1 cellular context compared by ENCODE assay signal in the genomic region with DNA sequence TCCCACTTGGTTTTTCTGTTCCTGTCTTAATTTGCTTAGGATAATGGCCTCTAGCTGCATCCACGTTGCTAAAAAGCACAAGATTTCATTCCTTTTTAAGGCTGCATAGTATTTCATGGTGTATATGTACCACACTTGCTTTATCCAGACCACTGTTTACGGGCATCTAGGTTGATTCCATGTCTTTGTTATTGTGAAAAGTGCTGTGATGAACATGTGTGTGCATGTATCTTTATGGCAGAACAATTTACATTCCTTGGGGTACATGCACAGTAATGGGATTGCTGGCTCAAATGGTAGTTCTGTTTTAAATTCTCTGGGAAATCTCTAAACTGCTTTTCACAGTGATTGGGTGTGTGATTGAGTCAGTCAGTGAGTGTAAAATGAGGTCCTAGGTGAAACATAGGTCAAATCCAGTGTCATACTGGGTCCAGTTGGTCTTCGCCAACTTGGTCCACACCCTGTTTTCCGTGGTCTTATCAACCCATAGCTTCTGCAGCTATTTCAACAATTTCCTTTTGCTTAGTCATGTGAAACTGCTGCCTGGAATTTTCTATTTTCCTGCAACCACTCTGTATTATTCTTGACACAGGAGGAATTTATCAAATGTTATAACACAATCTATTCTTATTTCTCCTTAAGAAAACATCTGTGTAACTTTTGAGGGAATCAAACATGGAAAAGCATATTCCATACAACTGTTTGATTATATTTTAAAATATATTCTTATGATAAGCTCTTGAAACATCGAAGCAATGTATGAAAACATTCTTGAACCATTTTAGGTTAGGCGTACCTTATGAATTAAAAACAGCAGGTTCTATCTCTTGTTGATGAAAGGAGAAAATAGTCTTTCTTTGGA.
TF ChIP-seq lines count a peak whose summit lies in the region.

No MANE protein-coding gene starts in this region.

TF ChIP-seq in K562, 482 proteins besides CTCF, POLR2A, EP300 and RAD21 (continued from another document and continues in another):
- TF ChIP-seq ARID3A (IDR thresholded peaks at IDR 0.05; ENCODE audit: borderline replicate concordance, low read depth, low read length) = peak; percentile 59; the same call in 1 of the 2 replicates
- peak in 1 of 2 experiments; percentile 34; a peak in 1 of 3 replicates for TF ChIP-seq CBX3 (IDR thresholded peaks at IDR 0.05; ENCODE audit: borderline replicate concordance in 1 of 2, low read length in 2 of 2)
- TF ChIP-seq PYGO2 (tag; IDR thresholded peaks at IDR 0.05) = no peak; the same call in 1 of the 2 replicates
- TF ChIP-seq RFX7 (CRISPR knock-in tag; IDR thresholded peaks at IDR 0.05) = no peak
- TF ChIP-seq NFE2 (IDR thresholded peaks at IDR 0.05; ENCODE audit: low read depth) = peak; percentile 99
- no peak for TF ChIP-seq FIP1L1 (IDR thresholded peaks at IDR 0.05; ENCODE audit: low read depth, low read length, poor library complexity, severe bottlenecking)
- TF ChIP-seq RBM34 (IDR thresholded peaks at IDR 0.05; ENCODE audit: borderline replicate concordance, insufficient read depth, low read length) = no peak
- no peak for TF ChIP-seq NR1H2 (CRISPR knock-in tag; IDR thresholded peaks at IDR 0.05)
- TF ChIP-seq, protein P1, sequence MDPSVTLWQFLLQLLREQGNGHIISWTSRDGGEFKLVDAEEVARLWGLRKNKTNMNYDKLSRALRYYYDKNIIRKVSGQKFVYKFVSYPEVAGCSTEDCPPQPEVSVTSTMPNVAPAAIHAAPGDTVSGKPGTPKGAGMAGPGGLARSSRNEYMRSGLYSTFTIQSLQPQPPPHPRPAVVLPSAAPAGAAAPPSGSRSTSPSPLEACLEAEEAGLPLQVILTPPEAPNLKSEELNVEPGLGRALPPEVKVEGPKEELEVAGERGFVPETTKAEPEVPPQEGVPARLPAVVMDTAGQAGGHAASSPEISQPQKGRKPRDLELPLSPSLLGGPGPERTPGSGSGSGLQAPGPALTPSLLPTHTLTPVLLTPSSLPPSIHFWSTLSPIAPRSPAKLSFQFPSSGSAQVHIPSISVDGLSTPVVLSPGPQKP (CRISPR knock-in tag; IDR thresholded peaks at IDR 0.05) = no peak
- TF ChIP-seq GATAD2A (IDR thresholded peaks at IDR 0.05) = peak; percentile 18; the same call in 1 of the 2 replicates
- peak; percentile 60 for TF ChIP-seq POLR2H (tag; IDR thresholded peaks at IDR 0.05; ENCODE audit: low read depth)
- no peak for TF ChIP-seq REST (CRISPR knock-in tag; IDR thresholded peaks at IDR 0.05; ENCODE audit: low read depth)
- peak; percentile 59; the same call in 1 of the 2 replicates for TF ChIP-seq JUN (IDR thresholded peaks at IDR 0.05; ENCODE audit: borderline replicate concordance, low read depth, low read length)
- no peak for TF ChIP-seq JUN (CRISPR knock-in tag; IDR thresholded peaks at IDR 0.05; ENCODE audit: borderline replicate concordance)
- no peak for TF ChIP-seq ATF6 (CRISPR knock-in tag; IDR thresholded peaks at IDR 0.05)
- TF ChIP-seq KLF1 (tag; IDR thresholded peaks at IDR 0.05) = peak; percentile 85
- no peak for TF ChIP-seq ZBTB1 (CRISPR knock-in tag; IDR thresholded peaks at IDR 0.05; ENCODE audit: borderline replicate concordance, low read depth)
- TF ChIP-seq LCOR (CRISPR knock-in tag; IDR thresholded peaks at IDR 0.05) = no peak
- TF ChIP-seq, protein P2, sequence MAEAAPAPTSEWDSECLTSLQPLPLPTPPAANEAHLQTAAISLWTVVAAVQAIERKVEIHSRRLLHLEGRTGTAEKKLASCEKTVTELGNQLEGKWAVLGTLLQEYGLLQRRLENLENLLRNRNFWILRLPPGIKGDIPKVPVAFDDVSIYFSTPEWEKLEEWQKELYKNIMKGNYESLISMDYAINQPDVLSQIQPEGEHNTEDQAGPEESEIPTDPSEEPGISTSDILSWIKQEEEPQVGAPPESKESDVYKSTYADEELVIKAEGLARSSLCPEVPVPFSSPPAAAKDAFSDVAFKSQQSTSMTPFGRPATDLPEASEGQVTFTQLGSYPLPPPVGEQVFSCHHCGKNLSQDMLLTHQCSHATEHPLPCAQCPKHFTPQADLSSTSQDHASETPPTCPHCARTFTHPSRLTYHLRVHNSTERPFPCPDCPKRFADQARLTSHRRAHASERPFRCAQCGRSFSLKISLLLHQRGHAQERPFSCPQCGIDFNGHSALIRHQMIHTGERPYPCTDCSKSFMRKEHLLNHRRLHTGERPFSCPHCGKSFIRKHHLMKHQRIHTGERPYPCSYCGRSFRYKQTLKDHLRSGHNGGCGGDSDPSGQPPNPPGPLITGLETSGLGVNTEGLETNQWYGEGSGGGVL (CRISPR knock-in tag; IDR thresholded peaks at IDR 0.05) = no peak
- TF ChIP-seq ZNF512 (tag; IDR thresholded peaks at IDR 0.05) = no peak
- TF ChIP-seq, protein P3, sequence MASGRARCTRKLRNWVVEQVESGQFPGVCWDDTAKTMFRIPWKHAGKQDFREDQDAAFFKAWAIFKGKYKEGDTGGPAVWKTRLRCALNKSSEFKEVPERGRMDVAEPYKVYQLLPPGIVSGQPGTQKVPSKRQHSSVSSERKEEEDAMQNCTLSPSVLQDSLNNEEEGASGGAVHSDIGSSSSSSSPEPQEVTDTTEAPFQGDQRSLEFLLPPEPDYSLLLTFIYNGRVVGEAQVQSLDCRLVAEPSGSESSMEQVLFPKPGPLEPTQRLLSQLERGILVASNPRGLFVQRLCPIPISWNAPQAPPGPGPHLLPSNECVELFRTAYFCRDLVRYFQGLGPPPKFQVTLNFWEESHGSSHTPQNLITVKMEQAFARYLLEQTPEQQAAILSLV (tag; IDR thresholded peaks at IDR 0.05) = no peak
- TF ChIP-seq THAP12 (CRISPR knock-in tag; IDR thresholded peaks at IDR 0.05) = no peak
- no peak for TF ChIP-seq LARP7 (IDR thresholded peaks at IDR 0.05)
- TF ChIP-seq MYNN (IDR thresholded peaks at IDR 0.05) = peak; percentile 63; the same call in 1 of the 2 replicates
- no peak for TF ChIP-seq MYNN (CRISPR knock-in tag; IDR thresholded peaks at IDR 0.05)
- TF ChIP-seq SMARCE1 (IDR thresholded peaks at IDR 0.05) = peak; percentile 93
- 0 out of 2 replicates have a peak, but pooled peaks have one; percentile 62 for TF ChIP-seq ZNF584 (CRISPR knock-in tag; IDR thresholded peaks at IDR 0.05; ENCODE audit: low read depth)
- no peak for TF ChIP-seq SIX5 (IDR thresholded peaks at IDR 0.05; ENCODE audit: borderline replicate concordance in 1 of 2, insufficient read depth in 1 of 2, low read depth in 1 of 2, low read length in 2 of 2)
- TF ChIP-seq, protein P4, sequence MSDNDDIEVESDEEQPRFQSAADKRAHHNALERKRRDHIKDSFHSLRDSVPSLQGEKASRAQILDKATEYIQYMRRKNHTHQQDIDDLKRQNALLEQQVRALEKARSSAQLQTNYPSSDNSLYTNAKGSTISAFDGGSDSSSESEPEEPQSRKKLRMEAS (CRISPR knock-in tag; IDR thresholded peaks at IDR 0.05) = no peak
- no peak for TF ChIP-seq ZNF12 (CRISPR knock-in tag; IDR thresholded peaks at IDR 0.05)
- TF ChIP-seq, protein P5, sequence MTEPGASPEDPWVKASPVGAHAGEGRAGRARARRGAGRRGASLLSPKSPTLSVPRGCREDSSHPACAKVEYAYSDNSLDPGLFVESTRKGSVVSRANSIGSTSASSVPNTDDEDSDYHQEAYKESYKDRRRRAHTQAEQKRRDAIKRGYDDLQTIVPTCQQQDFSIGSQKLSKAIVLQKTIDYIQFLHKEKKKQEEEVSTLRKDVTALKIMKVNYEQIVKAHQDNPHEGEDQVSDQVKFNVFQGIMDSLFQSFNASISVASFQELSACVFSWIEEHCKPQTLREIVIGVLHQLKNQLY (CRISPR knock-in tag; conservative IDR thresholded peaks at IDR 0.05) = no peak
- TF ChIP-seq NFIC (IDR thresholded peaks at IDR 0.05) = no peak; the same call in 1 of the 2 replicates
- TF ChIP-seq ARID1B (IDR thresholded peaks at IDR 0.05) = peak; percentile 96
- no peak for TF ChIP-seq BHLHE40 (IDR thresholded peaks at IDR 0.05; ENCODE audit: low read length)
- no peak for TF ChIP-seq PRMT5 (CRISPR knock-in tag; IDR thresholded peaks at IDR 0.05)
- TF ChIP-seq FOXA3 (CRISPR knock-in tag; conservative IDR thresholded peaks at IDR 0.05 in 1 of 2, IDR thresholded peaks at IDR 0.05 in 1 of 2) = peak in 1 of 2 experiments; percentile 56; a peak in 1 of 4 replicates
- TF ChIP-seq, protein P6, sequence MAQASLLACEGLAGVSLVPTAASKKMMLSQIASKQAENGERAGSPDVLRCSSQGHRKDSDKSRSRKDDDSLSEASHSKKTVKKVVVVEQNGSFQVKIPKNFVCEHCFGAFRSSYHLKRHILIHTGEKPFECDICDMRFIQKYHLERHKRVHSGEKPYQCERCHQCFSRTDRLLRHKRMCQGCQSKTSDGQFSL (CRISPR knock-in tag; IDR thresholded peaks at IDR 0.05) = no peak
- TF ChIP-seq, protein P6 (tag; IDR thresholded peaks at IDR 0.05) = no peak
- TF ChIP-seq MEIS2 (IDR thresholded peaks at IDR 0.05; ENCODE audit: partially characterized antibody) = peak; percentile 81
- TF ChIP-seq NFATC3 (IDR thresholded peaks at IDR 0.05) = peak; percentile 82; the same call in 1 of the 2 replicates
- 0 out of 2 replicates have a peak, but pooled peaks have one; percentile 16 for TF ChIP-seq OTX1 (CRISPR knock-in tag; IDR thresholded peaks at IDR 0.05)
